Comparison of ENCODE assay signal across 18 cellular contexts in genomic region chr16:11090947-11091785, GRCh38.
DNase-seq lines count a peak whose midpoint lies in the region; ATAC-seq, FAIRE-seq and TF ChIP-seq lines count a peak whose summit lies in the region.
"Had no signal": no experiment of that assay in that cellular context is flagged by ENCODE, and none has a peak within 500 bp of the region (broad histone marks: within the 10 kb centered on the region; RNA-seq: fewer than 3 reads in every experiment).

No MANE protein-coding gene starts in this region.

- H3K4me2 ChIP-seq in BLaER1 treated with 17β-estradiol and CSF1 and Interleukin-3, amounts not matched to agents 10 nM and 100 nM, result peak overlapping the region; percentile 11 to 83 (median 36); a peak in 17 of 22 replicates
- H3K4me2 ChIP-seq in HCT116 (ENCODE audit: low read length) (peak overlapping the region; percentile 58), keratinocyte (ENCODE audit: control insufficient read depth, extremely low read depth, insufficient read depth, low read depth, low read length) (peak overlapping the region; percentile 35)

- no peaks in the 10 kb centered on the region for H3K9me3 ChIP-seq in BLaER1 treated with 17β-estradiol and CSF1 and Interleukin-3, amounts not matched to agents 10 nM and 100 nM (replicated peaks in 1 of 11)
- no peaks in the 10 kb centered on the region for H3K9me3 ChIP-seq in HCT116 (ENCODE audit: control insufficient read depth in 1 of 2, insufficient read depth in 1 of 2, low read depth in 1 of 2, low read length in 2 of 2)
- no peaks in the 10 kb centered on the region for H3K9me3 ChIP-seq in keratinocyte (ENCODE audit: control insufficient read depth, low read depth, low read length)
- H3K9me3 ChIP-seq: breast epithelium, suprapubic skin had no signal

- H3K4me3 ChIP-seq in BLaER1 treated with 17β-estradiol and CSF1 and Interleukin-3, amounts not matched to agents 10 nM and 100 nM, result no peak overlapping the region
- H3K4me3 ChIP-seq in HCT116 (replicated peaks in 1 of 2; ENCODE audit: low read depth in 1 of 2, low read length in 2 of 2) (no peak overlapping the region), keratinocyte (ENCODE audit: control insufficient read depth in 2 of 3, extremely low read depth in 1 of 3, insufficient read depth in 2 of 3, low read depth in 1 of 3, low read length in 3 of 3) (no peak overlapping the region)
- H3K4me3 ChIP-seq: breast epithelium, suprapubic skin had no signal

- ATAC-seq in HCT116 (peak; percentile 42), HG03175 (IDR thresholded peaks at IDR 0.05; ENCODE audit: unreplicated experiment) (no peak), HG03139 (IDR thresholded peaks at IDR 0.05; ENCODE audit: unreplicated experiment) (no peak)
- ATAC-seq: PC-3, SK-N-SH treated with all-trans-retinoic acid at 6 μM for 48 hours, WTC11 had no signal

- H3K27ac ChIP-seq in BLaER1 treated with 17β-estradiol and CSF1 and Interleukin-3, amounts not matched to agents 10 nM and 100 nM, result no peak overlapping the region
- H3K27ac ChIP-seq in HCT116 (ENCODE audit: low read depth, low read length) (peak overlapping the region; percentile 36), keratinocyte (ENCODE audit: control insufficient read depth, insufficient read depth, low read length) (peak overlapping the region; percentile 26)
- H3K27ac ChIP-seq: breast epithelium, suprapubic skin had no signal

- H2AFZ ChIP-seq in HCT116 (ENCODE audit: low read depth, low read length, poor library complexity, severe bottlenecking) (no peak overlapping the region), keratinocyte (ENCODE audit: control insufficient read depth, low read length) (peak overlapping the region; percentile 7)

- peak; percentile 39 for FAIRE-seq in keratinocyte (lab: Jason Lieb, UNC)
- FAIRE-seq: H1, islet of Langerhans had no signal

- no peak overlapping the region for H3K9ac ChIP-seq in BLaER1 treated with 17β-estradiol and CSF1 and Interleukin-3, amounts not matched to agents 10 nM and 100 nM
- H3K9ac ChIP-seq in HCT116 (ENCODE audit: low read length) (peak overlapping the region; percentile 42), keratinocyte (ENCODE audit: control insufficient read depth, extremely low read depth, insufficient read depth, low read length) (peak overlapping the region; percentile 16)

- TF ChIP-seq CTCF in HCT116 (IDR thresholded peaks at IDR 0.05 in 2 of 3, conservative IDR thresholded peaks at IDR 0.05 in 1 of 3; ENCODE audit: borderline replicate concordance in 1 of 3, insufficient read depth in 1 of 3, low read depth in 2 of 3, low read length in 2 of 3) (no peak), keratinocyte (optimal IDR thresholded peaks at IDR 0.05 in 1 of 3, IDR thresholded peaks at IDR 0.05 in 1 of 3, conservative IDR thresholded peaks at IDR 0.05 in 1 of 3; ENCODE audit: extremely low read depth in 1 of 3, insufficient read depth in 2 of 3, low read length in 3 of 3) (peak in 1 of 3 experiments; percentile 1)

- dilution Hi-C loops in keratinocyte (cut with MboI; ENCODE audit: extremely low pct_ligation_motif_present, low sequenced_read_pairs), result no loop called here

- peaks cover 0 to 44% (median 11%) of the 10 kb centered on the region in 11 experiments; a peak in 12 of 22 replicates for H3K36me3 ChIP-seq in BLaER1 treated with 17β-estradiol and CSF1 and Interleukin-3, amounts not matched to agents 10 nM and 100 nM
- H3K36me3 ChIP-seq in HCT116 (ENCODE audit: control insufficient read depth in 1 of 2, insufficient read depth in 2 of 2, low read length in 2 of 2) (no peaks in the 10 kb centered on the region), keratinocyte (ENCODE audit: control insufficient read depth in 2 of 2, extremely low read depth in 1 of 2, insufficient read depth in 2 of 2, low read length in 2 of 2) (peaks cover 0 to 1% of the 10 kb centered on the region in 2 experiments)
- H3K36me3 ChIP-seq: breast epithelium had no signal

- H4K20me1 ChIP-seq in BLaER1 treated with 17β-estradiol and CSF1 and Interleukin-3, amounts not matched to agents 10 nM and 100 nM, result peaks cover 0 to 31% (median 7%) of the 10 kb centered on the region in 11 experiments; a peak in 9 of 22 replicates
- H4K20me1 ChIP-seq in HCT116 (ENCODE audit: insufficient read depth) (no peaks in the 10 kb centered on the region), keratinocyte (ENCODE audit: control insufficient read depth, extremely low read depth, insufficient read depth, low read length) (no peaks in the 10 kb centered on the region)

- no peaks in the 10 kb centered on the region for H3K9me3 Mint-ChIP-seq in activated CD4-positive, alpha-beta memory T cell treated with anti-CD3 and anti-CD28 coated beads, Interleukin-2, amount 10 ng/mL, durations not matched to agents 7 days and 5 days
- H3K9me3 Mint-ChIP-seq: WTC11 had no signal

- no peak for TF ChIP-seq POLR2A in HCT116 (IDR thresholded peaks at IDR 0.05; ENCODE audit: borderline replicate concordance, extremely low read depth, insufficient read depth, insufficient read length)

- TF ChIP-seq RAD21 in HCT116 (IDR thresholded peaks at IDR 0.05; ENCODE audit: low read depth), result no peak

- intact Hi-C loops in HCT116 (cut with micrococcal nuclease), result loop anchor here (5.0 kb wide), 1 partner anchor 99 kb away; no protein-coding TSS in a partner anchor

- peaks cover 56 to 85% (median 75%) of the 10 kb centered on the region in 10 experiments for H3K4me1 ChIP-seq in BLaER1 treated with 17β-estradiol and CSF1 and Interleukin-3, amounts not matched to agents 10 nM and 100 nM
- H3K4me1 ChIP-seq in HCT116 (ENCODE audit: control insufficient read depth in 1 of 2, insufficient read depth in 2 of 2, low read length in 2 of 2) (peaks cover 86 to 92% of the 10 kb centered on the region in 2 experiments), keratinocyte (ENCODE audit: control insufficient read depth, extremely low read depth, insufficient read depth, low read length) (peaks cover 32% of the 10 kb centered on the region)
- H3K4me1 ChIP-seq: breast epithelium had no signal

- no peaks in the 10 kb centered on the region for H3K27me3 ChIP-seq in BLaER1 treated with 17β-estradiol and CSF1 and Interleukin-3, amounts not matched to agents 10 nM and 100 nM
- H3K27me3 ChIP-seq in HCT116 (ENCODE audit: insufficient read depth, low read length) (no peaks in the 10 kb centered on the region), keratinocyte (ENCODE audit: control insufficient read depth, extremely low read depth, insufficient read depth, low read length) (no peaks in the 10 kb centered on the region)
- H3K27me3 ChIP-seq: breast epithelium, suprapubic skin had no signal

- no peaks in the 10 kb centered on the region for H3K9me2 ChIP-seq in HCT116 (ENCODE audit: insufficient read depth)

- CTCF ChIA-PET in HCT116 (lab: Charles Lee), result interaction anchor here (1.0 kb wide), 1 partner anchor 278 kb away, joined by 3 read pairs; no protein-coding TSS in a partner anchor
- CTCF ChIA-PET in activated CD4-positive, alpha-beta memory T cell treated with anti-CD3 and anti-CD28 coated beads, Interleukin-2, amount 10 ng/mL, durations not matched to agents 7 days and 5 days (lab: Charles Lee), result interaction anchor here (1.2 to 4.3 kb wide), 4 partner anchors 9 to 165 kb away, joined by 3 to 21 read pairs (median 3); partner anchors contain the start of gene SOCS1

- peaks cover 7% of the 10 kb centered on the region for H3K9me1 ChIP-seq in keratinocyte (ENCODE audit: control insufficient read depth, extremely low read depth, insufficient read depth, low read length)

- H3K79me2 ChIP-seq in HCT116 (ENCODE audit: insufficient read depth, low read length) (no peaks in the 10 kb centered on the region), keratinocyte (ENCODE audit: control insufficient read depth, insufficient read depth, low read length) (no peaks in the 10 kb centered on the region)

- RAD21 ChIA-PET in HCT116 (lab: Charles Lee; ENCODE audit: low non-redundant PET in 1 of 2, low total read pairs in 2 of 2, uncharacterized antibody in 2 of 2, unreplicated experiment in 2 of 2), result no interaction called here

- H3K27ac Mint-ChIP-seq in activated CD4-positive, alpha-beta memory T cell treated with anti-CD3 and anti-CD28 coated beads, Interleukin-2, amount 10 ng/mL, durations not matched to agents 7 days and 5 days, result no peak overlapping the region
- H3K27ac Mint-ChIP-seq: WTC11 had no signal

- DNase-seq in HCT116 (ENCODE audit: low read depth, low spot score) (no peak), keratinocyte (ENCODE audit: low read depth, low spot score) (no peak), NCI-H2171 treated with DMSO at 0.1 percent for 48 hours (lab: John Stamatoyannopoulos, UW) (no peak)
- peak; percentile 31 for DNase-seq in activated CD4-positive, alpha-beta memory T cell treated with anti-CD3 and anti-CD28 coated beads, Interleukin-2, amount 10 ng/mL, durations not matched to agents 7 days and 5 days
- DNase-seq: activated gamma-delta T cell; effector CD4-positive, alpha-beta T cell; NCI-H510A; occipital lobe; PC-3 had no signal

- H3K36me3 Mint-ChIP-seq in activated CD4-positive, alpha-beta memory T cell treated with anti-CD3 and anti-CD28 coated beads, Interleukin-2, amount 10 ng/mL, durations not matched to agents 7 days and 5 days (ENCODE audit: low read depth), result peaks cover 25% of the 10 kb centered on the region
- H3K36me3 Mint-ChIP-seq: WTC11 had no signal

- H3K4me3 Mint-ChIP-seq in activated CD4-positive, alpha-beta memory T cell treated with anti-CD3 and anti-CD28 coated beads, Interleukin-2, amount 10 ng/mL, durations not matched to agents 7 days and 5 days, result no peak overlapping the region
- H3K4me3 Mint-ChIP-seq: WTC11 had no signal

- POLR2A ChIA-PET in HCT116 (lab: Charles Lee), result interaction anchor here (1.6 kb wide), 1 partner anchor 165 kb away, joined by 5 read pairs; the partner anchor contains the start of gene SOCS1
- POLR2A ChIA-PET in activated CD4-positive, alpha-beta memory T cell treated with anti-CD3 and anti-CD28 coated beads, Interleukin-2, amount 10 ng/mL, durations not matched to agents 7 days and 5 days (lab: Charles Lee), result interaction anchor here (0.7 to 9.6 kb wide), 8 partner anchors 13 to 164 kb away, joined by 3 to 89 read pairs (median 4); partner anchors contain the start of gene SOCS1

- no peaks in the 10 kb centered on the region for H3K27me3 Mint-ChIP-seq in activated CD4-positive, alpha-beta memory T cell treated with anti-CD3 and anti-CD28 coated beads, Interleukin-2, amount 10 ng/mL, durations not matched to agents 7 days and 5 days

- peaks cover 89% of the 10 kb centered on the region for H3K4me1 Mint-ChIP-seq in activated CD4-positive, alpha-beta memory T cell treated with anti-CD3 and anti-CD28 coated beads, Interleukin-2, amount 10 ng/mL, durations not matched to agents 7 days and 5 days

- BruUV-seq in HCT116 (replicated peaks; lab: Mats Ljungman, UMichigan), result no TSS peak

TF ChIP-seq in HCT116, 20 proteins besides CTCF, POLR2A, EP300 and RAD21 (continues in another document):
- TF ChIP-seq EGR1 (IDR thresholded peaks at IDR 0.05; ENCODE audit: low read depth), result no peak
- peak; percentile 36 for TF ChIP-seq SP1 (IDR thresholded peaks at IDR 0.05; ENCODE audit: low read depth)
- 0 out of 2 replicates have a peak, but pooled peaks have one; percentile 27 for TF ChIP-seq POLR2AphosphoS5 (IDR thresholded peaks at IDR 0.05; ENCODE audit: low read depth, low read length)
- peak; percentile 77 for TF ChIP-seq MAX (IDR thresholded peaks at IDR 0.05)

Comparison
In these comparisons a context has a peak if more than half of its experiments do, and no peak if none do; other contexts are left out.
1. H3K27ac ChIP-seq: peak in HCT116 (single experiment) and keratinocyte (single experiment); none in BLaER1 treated with 17β-estradiol and CSF1 and Interleukin-3, amounts not matched to agents 10 nM and 100 nM (0 of 11).
2. H3K9ac ChIP-seq: peak in HCT116 (single experiment) and keratinocyte (single experiment); none in BLaER1 treated with 17β-estradiol and CSF1 and Interleukin-3, amounts not matched to agents 10 nM and 100 nM (0 of 11).
3. Peak in every context shown above with its lines, with median percentiles within 50 percentile points of each other: H3K4me2 ChIP-seq.